Comparison of ENCODE assay signal across 8 cellular contexts in genomic region chr10:32376780-32377179, GRCh38. TPM values are rescaled to one million over a fixed set of nuclear protein-coding genes. Genes with fewer than 3 reads are reported as not detected.
A peak's percentile ranks its signal among the peaks of the same experiment; 100 is the strongest.
DNase-seq lines count a peak whose midpoint lies in the region; ATAC-seq and TF ChIP-seq lines count a peak whose summit lies in the region.

No MANE protein-coding gene starts in this region.

- H3K27ac ChIP-seq in breast epithelium (peak overlapping the region in 1 of 2 donors; percentile 90), left lung (peak overlapping the region; percentile 84 to 89), upper lobe of left lung (peak overlapping the region; percentile 70 to 85 (median 82))

- 5 to 6% methylated on average over 3 of the region's 3 CpGs for WGBS in upper lobe of left lung, 2 donors

- intact Hi-C loops in breast epithelium (cut with DNase I; ENCODE audit: low total_unique reads) (no loop called here), MCF 10A (cut with micrococcal nuclease) (loop anchor here (10.0 kb wide), 1 partner anchor 628 kb away; no protein-coding TSS in a partner anchor), left lung (cut with DNase I) (no loop called here)

- no TSS peak for BruUV-seq in MCF 10A (replicated peaks; lab: Mats Ljungman, UMichigan)

- CTCF ChIA-PET in MCF 10A (lab: Yijun Ruan, JAX): interaction anchor here (1.4 kb wide), 1 partner anchor 8 kb away, joined by 5 read pairs; no protein-coding TSS in a partner anchor

- TF ChIP-seq EP300 in upper lobe of left lung (IDR thresholded peaks at IDR 0.05): no peak

- no peaks in the 10 kb centered on the region for H3K4me1 ChIP-seq in breast epithelium
- H3K4me1 ChIP-seq in left lung: peaks cover 0 to 26% of the 10 kb centered on the region in 2 donors
- H3K4me1 ChIP-seq in upper lobe of left lung: peaks cover 9 to 39% (median 15%) of the 10 kb centered on the region in 4 donors

- H3K4me3 ChIP-seq in breast epithelium (peak overlapping the region; percentile 70 to 73 (median 71)), left lung (peak overlapping the region; percentile 55 to 60), upper lobe of left lung (peak overlapping the region; percentile 48 to 70 (median 58))

- no peaks in the 10 kb centered on the region for H3K36me3 ChIP-seq in breast epithelium
- H3K36me3 ChIP-seq in left lung: no peaks in the 10 kb centered on the region
- no peaks in the 10 kb centered on the region for H3K36me3 ChIP-seq in upper lobe of left lung

- no peaks in the 10 kb centered on the region for H3K27me3 ChIP-seq in breast epithelium
- H3K27me3 ChIP-seq in left lung: no peaks in the 10 kb centered on the region
- H3K27me3 ChIP-seq in upper lobe of left lung: no peaks in the 10 kb centered on the region

- H3K27me3 Mint-ChIP-seq in MCF 10A (ENCODE audit: insufficient read depth, unreplicated experiment): no peaks in the 10 kb centered on the region
- H3K27me3 Mint-ChIP-seq in activated naive CD8-positive, alpha-beta T cell treated with anti-CD3 and anti-CD28 coated beads for 36 hours: no peaks in the 10 kb centered on the region

- no peak for DNase-seq in breast epithelium (ENCODE audit: low spot score in 2 of 2)
- no peak for DNase-seq in MCF 10A (ENCODE audit: unreplicated experiment)
- DNase-seq in activated naive CD8-positive, alpha-beta T cell treated with anti-CD3 and anti-CD28 coated beads for 36 hours: no peak
- DNase-seq in left lung: no peak
- DNase-seq in upper lobe of left lung: no peak
- DNase-seq in activated T-cell treated with anti-CD3 and anti-CD28 coated beads, Interleukin-2, amount 50 U/mL, for 48 hours: no peak

- H3K4me3 Mint-ChIP-seq in MCF 10A (ENCODE audit: unreplicated experiment): no peak overlapping the region
- H3K4me3 Mint-ChIP-seq in activated naive CD8-positive, alpha-beta T cell treated with anti-CD3 and anti-CD28 coated beads for 36 hours: no peak overlapping the region

- no peaks in the 10 kb centered on the region for H3K36me3 Mint-ChIP-seq in MCF 10A (ENCODE audit: insufficient read depth, unreplicated experiment)
- H3K36me3 Mint-ChIP-seq in activated naive CD8-positive, alpha-beta T cell treated with anti-CD3 and anti-CD28 coated beads for 36 hours: peaks cover 14% of the 10 kb centered on the region

- ATAC-seq in left lung (no peak), upper lobe of left lung (ENCODE audit: low FRiP score in 2 of 2) (no peak), GM18517 (IDR thresholded peaks at IDR 0.05; ENCODE audit: unreplicated experiment) (no peak), GM21360 (IDR thresholded peaks at IDR 0.05; ENCODE audit: unreplicated experiment) (no peak)

- no peaks in the 10 kb centered on the region for H3K9me3 Mint-ChIP-seq in MCF 10A (ENCODE audit: unreplicated experiment)
- H3K9me3 Mint-ChIP-seq in activated naive CD8-positive, alpha-beta T cell treated with anti-CD3 and anti-CD28 coated beads for 36 hours: no peaks in the 10 kb centered on the region

- H3K27ac Mint-ChIP-seq in MCF 10A (ENCODE audit: low read depth, unreplicated experiment): no peak overlapping the region
- peak overlapping the region; percentile 86 for H3K27ac Mint-ChIP-seq in activated naive CD8-positive, alpha-beta T cell treated with anti-CD3 and anti-CD28 coated beads for 36 hours

- TF ChIP-seq POLR2A in breast epithelium (IDR thresholded peaks at IDR 0.05) (no peak), upper lobe of left lung (IDR thresholded peaks at IDR 0.05) (no peak)

- peaks cover 15% of the 10 kb centered on the region for H3K4me1 Mint-ChIP-seq in MCF 10A (ENCODE audit: insufficient read depth, unreplicated experiment)
- H3K4me1 Mint-ChIP-seq in activated naive CD8-positive, alpha-beta T cell treated with anti-CD3 and anti-CD28 coated beads for 36 hours: peaks cover 34% of the 10 kb centered on the region

- H3K9me3 ChIP-seq in breast epithelium: no peaks in the 10 kb centered on the region
- no peaks in the 10 kb centered on the region for H3K9me3 ChIP-seq in left lung
- no peaks in the 10 kb centered on the region for H3K9me3 ChIP-seq in upper lobe of left lung

- TF ChIP-seq CTCF in breast epithelium (IDR thresholded peaks at IDR 0.05): no peak
- TF ChIP-seq CTCF in MCF 10A (IDR thresholded peaks at IDR 0.05; ENCODE audit: unreplicated experiment): no peak
- no peak for TF ChIP-seq CTCF in left lung (IDR thresholded peaks at IDR 0.05)
- no peak for TF ChIP-seq CTCF in upper lobe of left lung (IDR thresholded peaks at IDR 0.05)

- POLR2A ChIA-PET in MCF 10A (lab: Yijun Ruan, JAX): interaction anchor here (1.3 to 3.5 kb wide), 3 partner anchors 68 to 604 kb away, joined by 3 to 34 read pairs (median 4); partner anchors contain the start of gene CCDC7

RNA-seq across cellular contexts. Expression of gene EPC1, which starts 29.8 kb away (rescaled TPM):
- total RNA-seq in breast epithelium: 10 to 100 TPM; 49.4 to 78.7 (median 60.0) TPM
- total RNA-seq in MCF 10A (2022): 23.7 and 25.5 TPM in 2 replicates
- total RNA-seq in activated naive CD8-positive, alpha-beta T cell treated with anti-CD3 and anti-CD28 coated beads for 36 hours: 10 to 100 TPM; 32.1 to 33.1 TPM
- total RNA-seq in left lung: 10 to 100 TPM; 27.0 to 40.1 TPM
- total RNA-seq in upper lobe of left lung: 10 to 100 TPM; 26.2 to 82.8 (median 36.7) TPM
